17 cellular contexts compared by ENCODE assay signal in genomic region chr1:219414250-219414649, GRCh38.
A peak's percentile ranks its signal among the peaks of the same experiment; 100 is the strongest.
DNase-seq lines count a peak whose midpoint lies in the region; ATAC-seq and TF ChIP-seq lines count a peak whose summit lies in the region.
"Had no signal": no experiment of that assay in that cellular context is flagged by ENCODE, and none has a peak within 500 bp of the region (broad histone marks: within the 10 kb centered on the region; RNA-seq: fewer than 3 reads in every experiment).

No MANE protein-coding gene starts in this region.

- 83 to 94% methylated on average over 2 to 3 of the region's 4 CpGs for WGBS in mesodermal cell (ENCODE audit: insufficient coverage in 2 of 2), 2 experiments

- DNase-seq in NCI-H1092 treated with DMSO at 0.1 percent for 48 hours (lab: John Stamatoyannopoulos, UW) (peak; percentile 12), NCI-H1092 (lab: John Stamatoyannopoulos, UW) (no peak), DMS53 treated with DMSO at 0.1 percent for 48 hours (lab: John Stamatoyannopoulos, UW; ENCODE audit: unreplicated experiment) (peak; percentile 89), NCI-H69 (lab: John Stamatoyannopoulos, UW) (peak; percentile 32), foreskin fibroblast (no peak)
- DNase-seq: 8988T; AML-193; Caco-2; CD8-positive, alpha-beta memory T cell; DMS79 treated with DMSO at 0.1 percent for 48 hours; EL; HFFc6 had no signal

- H3K9me3 ChIP-seq in mesodermal cell (ENCODE audit: control insufficient read depth, low read length), result no peaks in the 10 kb centered on the region
- H3K9me3 ChIP-seq: BLaER1, Caco-2, HAP-1 had no signal

- ATAC-seq in HG03342 (IDR thresholded peaks at IDR 0.05; ENCODE audit: unreplicated experiment), result no peak
- ATAC-seq: K562 had no signal

- no peak for TF ChIP-seq CTCF in foreskin fibroblast (IDR thresholded peaks at IDR 0.05; ENCODE audit: low read depth, low read length)

- H3K36me3 ChIP-seq in mesodermal cell (ENCODE audit: control insufficient read depth, insufficient read depth, low read length), result no peaks in the 10 kb centered on the region
- H3K36me3 ChIP-seq: BLaER1, HAP-1 had no signal

- H3K4me3 ChIP-seq in mesodermal cell (ENCODE audit: extremely low read depth, insufficient read depth, low read length, poor library complexity, severe bottlenecking) (no peak overlapping the region), foreskin fibroblast (ENCODE audit: low read depth in 1 of 2, low read length in 2 of 2) (no peak overlapping the region)
- H3K4me3 ChIP-seq: BLaER1, HAP-1, K562 had no signal

- peak overlapping the region; percentile 24 for H3K27ac ChIP-seq in mesodermal cell (ENCODE audit: low read depth, low read length, severe bottlenecking)
- H3K27ac ChIP-seq: BLaER1 had no signal

- H3K4me1 ChIP-seq in mesodermal cell (ENCODE audit: control insufficient read depth, insufficient read depth, low read length, poor library complexity, severe bottlenecking), result peaks cover 10% of the 10 kb centered on the region
- H3K4me1 ChIP-seq: BLaER1, Caco-2, HAP-1 had no signal

Comparison
In these comparisons a context has a peak if more than half of its experiments do, and no peak if none do; other contexts are left out.
1. DNase-seq: peak in NCI-H1092 treated with DMSO at 0.1 percent for 48 hours (single experiment), DMS53 treated with DMSO at 0.1 percent for 48 hours (single experiment) and NCI-H69 (single experiment); none in NCI-H1092 (single experiment) and foreskin fibroblast (0 of 2).